ENCODE assay signal across 1 cellular context in the genomic region with DNA sequence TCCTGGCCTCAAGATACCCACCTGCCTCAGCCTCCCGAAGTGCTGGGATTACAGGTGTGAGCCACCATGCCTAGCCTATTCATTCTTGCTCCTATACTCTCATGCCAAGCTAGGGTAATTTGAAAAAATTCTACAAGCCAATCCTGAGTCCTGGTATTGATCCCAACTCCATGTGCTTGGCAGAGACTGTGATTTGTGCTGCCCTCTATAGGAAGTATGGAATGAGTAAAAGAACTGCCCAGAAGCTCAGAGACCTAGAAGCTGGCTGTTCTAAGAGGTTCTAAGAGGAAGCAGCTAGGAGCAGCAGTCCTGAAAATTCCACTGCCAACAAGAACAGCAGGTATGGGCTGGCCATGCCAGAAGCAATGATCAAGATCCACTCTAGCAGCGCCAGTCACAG.
TF ChIP-seq lines count a peak whose summit lies in the region.

No MANE protein-coding gene starts in this region.

TF ChIP-seq in H1, 55 proteins besides CTCF, POLR2A, EP300 and RAD21:
- no peak for TF ChIP-seq SP4 (IDR thresholded peaks at IDR 0.05; ENCODE audit: low read length)
- TF ChIP-seq, protein P1, sequence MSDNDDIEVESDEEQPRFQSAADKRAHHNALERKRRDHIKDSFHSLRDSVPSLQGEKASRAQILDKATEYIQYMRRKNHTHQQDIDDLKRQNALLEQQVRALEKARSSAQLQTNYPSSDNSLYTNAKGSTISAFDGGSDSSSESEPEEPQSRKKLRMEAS (IDR thresholded peaks at IDR 0.05) = peak; percentile 71; the same call in 1 of the 2 replicates
